In genomic region chr3:46386206-46386605, GRCh38 we compare ENCODE assay signal across 11 cellular contexts. TPM values are rescaled to one million over a fixed set of nuclear protein-coding genes. Genes with fewer than 3 reads are reported as not detected.
A peak's percentile ranks its signal among the peaks of the same experiment; 100 is the strongest.
DNase-seq lines count a peak whose midpoint lies in the region; ATAC-seq, FAIRE-seq and TF ChIP-seq lines count a peak whose summit lies in the region.
"Had no signal": no experiment of that assay in that cellular context is flagged by ENCODE, and none has a peak within 500 bp of the region (broad histone marks: within the 10 kb centered on the region; RNA-seq: fewer than 3 reads in every experiment).

No MANE protein-coding gene starts in this region.

- H3F3A ChIP-seq in MM.1S (ENCODE audit: insufficient read depth, low read length): peaks cover 41% of the 10 kb centered on the region

- ATAC-seq in GM19463 (IDR thresholded peaks at IDR 0.05; ENCODE audit: unreplicated experiment) (no peak), GM19455 (IDR thresholded peaks at IDR 0.05; ENCODE audit: unreplicated experiment) (no peak), HG03280 (IDR thresholded peaks at IDR 0.05; ENCODE audit: unreplicated experiment) (no peak)

- peak overlapping the region; percentile 44; the same call in 1 of the 2 replicates for H3K9ac ChIP-seq in MM.1S (ENCODE audit: low read length)

- peak overlapping the region; percentile 85 for H3K27ac ChIP-seq in MM.1S (ENCODE audit: low read length)

- peak; percentile 97 for FAIRE-seq in bronchial epithelial cell (lab: Jason Lieb, UNC)

- H4K20me1 ChIP-seq in MM.1S (ENCODE audit: insufficient read depth, low read length): no peaks in the 10 kb centered on the region

- H3K9me2 ChIP-seq in MM.1S (replicated peaks; ENCODE audit: insufficient read depth, low read length): no peaks in the 10 kb centered on the region

- H3K27me3 ChIP-seq in MM.1S (replicated peaks; ENCODE audit: insufficient read depth, low read length) (no peaks in the 10 kb centered on the region), bronchial epithelial cell (ENCODE audit: control insufficient read depth, insufficient read depth, low read length) (no peaks in the 10 kb centered on the region)

- H3K79me2 ChIP-seq in MM.1S (ENCODE audit: low read length): no peaks in the 10 kb centered on the region

- no peaks in the 10 kb centered on the region for H3K9me3 ChIP-seq in MM.1S (replicated peaks; ENCODE audit: insufficient read depth, low read length)

- H3K4me3 ChIP-seq in MM.1S (ENCODE audit: low read length): no peak overlapping the region
- H3K4me3 ChIP-seq in bronchial epithelial cell (ENCODE audit: low read depth, low read length): no peak overlapping the region

- peak overlapping the region; percentile 46 for H3K4me2 ChIP-seq in MM.1S (ENCODE audit: low read depth, low read length)

- H3K36me3 ChIP-seq in MM.1S (replicated peaks; ENCODE audit: insufficient read depth, low read length) (no peaks in the 10 kb centered on the region), bronchial epithelial cell (ENCODE audit: control insufficient read depth, insufficient read depth, low read length) (no peaks in the 10 kb centered on the region)

- TF ChIP-seq CTCF in MM.1S (IDR thresholded peaks at IDR 0.05; ENCODE audit: low read length) (no peak), bronchial epithelial cell (IDR thresholded peaks at IDR 0.05; ENCODE audit: insufficient read depth, low read length, severe bottlenecking) (no peak)

- H2AFZ ChIP-seq in MM.1S (ENCODE audit: low read length): no peak overlapping the region

- DNase-seq in NCI-H187 treated with DMSO at 0.1 percent for 48 hours (lab: John Stamatoyannopoulos, UW) (peak; percentile 7), NCI-H187 (lab: John Stamatoyannopoulos, UW) (no peak), MM.1S (peak; percentile 92), bronchial epithelial cell (ENCODE audit: low read depth) (peak; percentile 99), pulmonary artery endothelial cell (ENCODE audit: low read depth, low spot score) (peak; percentile 41)
- DNase-seq: amniotic stem cell, glutamatergic neuron had no signal

- H3K4me1 ChIP-seq in MM.1S (ENCODE audit: low read length): peaks cover 62% of the 10 kb centered on the region

RNA-seq across cellular contexts. Expression of gene CCR5, which starts 15.5 kb away (rescaled TPM):
- total RNA-seq in bronchial epithelial cell (not detected in 2 replicates), pulmonary artery endothelial cell (not detected in 2 replicates)
- total RNA-seq: A673 had no signal

RNA-seq across cellular contexts. Expression of gene CCRL2, which starts 20.9 kb away (rescaled TPM):
- total RNA-seq in bronchial epithelial cell (0.13 and 0.26 TPM in 2 replicates), pulmonary artery endothelial cell (5.0 and 6.4 TPM in 2 replicates)
- total RNA-seq: A673 had no signal

RNA-seq across cellular contexts. Expression of gene CCR2, which starts 32.3 kb away (rescaled TPM):
- 0.13 TPM in 1 of 2 replicates, not detected in the other for total RNA-seq in bronchial epithelial cell
- total RNA-seq in pulmonary artery endothelial cell: not detected in 2 replicates
- total RNA-seq: A673 had no signal

Comparison
In these comparisons a context has a peak if more than half of its experiments do, and no peak if none do; other contexts are left out.
1. DNase-seq: peak in NCI-H187 treated with DMSO at 0.1 percent for 48 hours (single experiment), MM.1S (single experiment), bronchial epithelial cell (single experiment) and pulmonary artery endothelial cell (single experiment); none in NCI-H187 (0 of 2).